In the genomic region with DNA sequence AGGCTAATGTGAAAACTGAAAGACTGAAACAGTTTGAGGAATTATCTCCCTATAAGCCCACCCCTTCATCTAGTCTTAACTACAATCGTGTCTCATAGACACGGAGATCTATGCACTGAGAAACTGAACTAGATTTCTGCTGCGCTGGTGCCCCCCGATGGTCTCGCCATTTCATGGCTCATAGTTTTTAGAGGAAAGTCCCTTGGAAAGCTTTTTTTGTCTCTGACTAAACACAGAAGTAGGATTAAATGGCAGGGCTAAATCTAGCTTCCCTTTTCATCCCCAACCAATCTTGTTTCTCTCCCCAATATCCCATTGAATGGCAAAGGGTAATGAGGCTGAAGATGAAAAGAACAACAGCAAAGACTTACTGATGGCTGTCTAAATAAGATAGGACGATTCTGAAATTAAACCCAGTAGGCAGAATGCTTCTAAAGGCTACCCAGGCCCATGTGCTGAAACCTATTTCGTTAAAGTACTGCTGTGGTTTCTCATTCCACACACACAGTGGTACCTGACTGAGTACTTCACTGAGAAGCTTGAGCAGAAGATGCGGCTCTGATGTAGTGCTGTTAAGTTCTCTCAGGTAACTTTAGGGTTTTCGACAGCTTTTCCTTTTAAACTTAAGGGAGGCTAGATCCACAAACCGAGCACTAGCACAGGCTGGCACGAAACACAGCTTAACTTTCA, we compare ENCODE assay signal across 8 cellular contexts.
DNase-seq lines count a peak whose midpoint lies in the region; ATAC-seq and TF ChIP-seq lines count a peak whose summit lies in the region.

No MANE protein-coding gene starts in this region.

- WGBS in hepatocyte (ENCODE audit: low lambda C conversion rate, missing lambda C conversion rate): 67% methylated on average over 11 of the region's 11 CpGs

- H3K79me2 ChIP-seq in DND-41 (ENCODE audit: insufficient read depth, low read length): no peaks in the 10 kb centered on the region
- H3K79me2 ChIP-seq in hepatocyte: no peaks in the 10 kb centered on the region

- H3K4me2 ChIP-seq in DND-41 (ENCODE audit: insufficient read depth, low read length): no peak overlapping the region
- H3K4me2 ChIP-seq in hepatocyte: no peak overlapping the region

- peak; percentile 77 for TF ChIP-seq CTCF in DND-41 (IDR thresholded peaks at IDR 0.05; ENCODE audit: borderline replicate concordance, extremely low read depth, low read length, poor library complexity, severe bottlenecking)
- peak; percentile 53 for TF ChIP-seq CTCF in hepatocyte (IDR thresholded peaks at IDR 0.05; ENCODE audit: poor library complexity)

- no peak overlapping the region for H3K9ac ChIP-seq in DND-41 (ENCODE audit: low read depth, low read length)

- no peaks in the 10 kb centered on the region for H3K9me2 ChIP-seq in hepatocyte (replicated peaks; ENCODE audit: insufficient read depth)

- H4K20me1 ChIP-seq in DND-41 (ENCODE audit: insufficient read depth, low read length) (no peaks in the 10 kb centered on the region), hepatocyte (ENCODE audit: insufficient read depth, poor library complexity, severe bottlenecking) (no peaks in the 10 kb centered on the region)

- H3K27ac ChIP-seq in DND-41 (ENCODE audit: low read length) (no peak overlapping the region), hepatocyte (no peak overlapping the region)

- no peak overlapping the region for H3K4me3 ChIP-seq in DND-41 (ENCODE audit: low read depth in 1 of 2, low read length in 2 of 2)
- H3K4me3 ChIP-seq in hepatocyte: no peak overlapping the region

- H3K4me1 ChIP-seq in DND-41 (ENCODE audit: insufficient read depth, low read length): peaks cover 28% of the 10 kb centered on the region
- peaks cover 5% of the 10 kb centered on the region for H3K4me1 ChIP-seq in hepatocyte (ENCODE audit: insufficient read depth)

- no peak overlapping the region for H2AFZ ChIP-seq in DND-41 (ENCODE audit: low read depth, low read length)
- H2AFZ ChIP-seq in hepatocyte: no peak overlapping the region

- ATAC-seq in DND-41 (ENCODE audit: insufficient read depth, low read depth) (peak; percentile 77), GM21825 (IDR thresholded peaks at IDR 0.05; ENCODE audit: unreplicated experiment) (peak; percentile 76)

- no peaks in the 10 kb centered on the region for H3K36me3 ChIP-seq in DND-41 (ENCODE audit: insufficient read depth, low read length)
- no peaks in the 10 kb centered on the region for H3K36me3 ChIP-seq in hepatocyte (replicated peaks; ENCODE audit: insufficient read depth, low read depth)

- H3K9me3 ChIP-seq in DND-41 (ENCODE audit: insufficient read depth, low read length, severe bottlenecking) (no peaks in the 10 kb centered on the region), hepatocyte (ENCODE audit: low read depth) (no peaks in the 10 kb centered on the region)

- DNase-seq in DND-41 (peak; percentile 74), OCI-M1 (lab: John Stamatoyannopoulos, UW) (peak; percentile 85), hepatocyte (ENCODE audit: low spot score) (peak; percentile 49), NCI-H510A (lab: John Stamatoyannopoulos, UW) (no peak), foreskin melanocyte (no peak)
- DNase-seq in activated effector memory CD4-positive, alpha-beta T cell treated with Interleukin-2 at 50 U/mL for 16 hours: peak; percentile 14
- DNase-seq in stimulated activated CD4-positive, alpha-beta T cell treated with anti-CD3 and anti-CD28 coated beads, TNF-alpha, amount 100 ng/mL, for 24 hours (ENCODE audit: low read depth in 3 of 3): peak; percentile 17 to 52 (median 33)

- H3K27me3 ChIP-seq in DND-41 (ENCODE audit: insufficient read depth, low read length, poor library complexity) (no peaks in the 10 kb centered on the region), hepatocyte (no peaks in the 10 kb centered on the region)

Comparison
In these comparisons a context has a peak if more than half of its experiments do, and no peak if none do; other contexts are left out.
1. DNase-seq: peak in DND-41 (single experiment), OCI-M1 (single experiment), activated effector memory CD4-positive, alpha-beta T cell treated with Interleukin-2 at 50 U/mL for 16 hours (single experiment), hepatocyte (single experiment) and stimulated activated CD4-positive, alpha-beta T cell treated with anti-CD3 and anti-CD28 coated beads, TNF-alpha, amount 100 ng/mL, for 24 hours (3 of 3); none in NCI-H510A (single experiment) and foreskin melanocyte (single experiment).